In genomic region chr2:207108440-207108839, GRCh38 we compare ENCODE assay signal across 19 cellular contexts. TPM values are rescaled to one million over a fixed set of nuclear protein-coding genes. Genes with fewer than 3 reads are reported as not detected.
DNase-seq lines count a peak whose midpoint lies in the region; ATAC-seq and TF ChIP-seq lines count a peak whose summit lies in the region.
"Had no signal": no experiment of that assay in that cellular context is flagged by ENCODE, and none has a peak within 500 bp of the region (broad histone marks: within the 10 kb centered on the region; RNA-seq: fewer than 3 reads in every experiment).

No MANE protein-coding gene starts in this region.

- H3K18ac ChIP-seq in mesendoderm (ENCODE audit: low read length): no peak overlapping the region

- H4K5ac ChIP-seq in mesendoderm (ENCODE audit: low read length): no peak overlapping the region

- WGBS in mesendoderm (ENCODE audit: extremely low coverage, insufficient coverage, low lambda C conversion rate): no CpG with 5 or more reads among the region's 1 CpG

- H3K4me1 ChIP-seq in neutrophil (ENCODE audit: control insufficient read depth in 1 of 2, insufficient read depth in 1 of 2, low read depth in 1 of 2, low read length in 1 of 2) (peaks cover 66 to 77% of the 10 kb centered on the region in 2 experiments), mesendoderm (ENCODE audit: control insufficient read depth, low read depth, low read length) (peaks cover 4% of the 10 kb centered on the region)
- H3K4me1 ChIP-seq: SJSA1 had no signal

- H3K27me3 Mint-ChIP-seq in stimulated activated naive CD8-positive, alpha-beta T cell treated with anti-CD3 and anti-CD28 coated beads, Interleukin-15, amount 100 ng/mL, for 72 hours: no peaks in the 10 kb centered on the region

- H3K79me2 ChIP-seq in mesendoderm (ENCODE audit: control insufficient read depth, insufficient read depth, low read length): peaks cover 41% of the 10 kb centered on the region

- H3K4me2 ChIP-seq in mesendoderm (ENCODE audit: low read length): no peak overlapping the region

- no peak overlapping the region for H2BK5ac ChIP-seq in mesendoderm (ENCODE audit: low read length)

- H3K27ac ChIP-seq in dorsolateral prefrontal cortex (peak overlapping the region in 57 of 59 donors; percentile 7 to 96 (median 88)), neutrophil (peak overlapping the region; percentile 88), mesendoderm (ENCODE audit: low read depth, low read length) (no peak overlapping the region)
- H3K27ac ChIP-seq: SJSA1 had no signal

- no peaks in the 10 kb centered on the region for H3K9me3 Mint-ChIP-seq in stimulated activated naive CD8-positive, alpha-beta T cell treated with anti-CD3 and anti-CD28 coated beads, Interleukin-15, amount 100 ng/mL, for 72 hours

- H3K4ac ChIP-seq in mesendoderm (ENCODE audit: low read depth, low read length): no peak overlapping the region

- peaks cover 47% of the 10 kb centered on the region for H3K36me3 ChIP-seq in neutrophil
- peaks cover 9% of the 10 kb centered on the region for H3K36me3 ChIP-seq in mesendoderm (ENCODE audit: control insufficient read depth, insufficient read depth, low read length)

- intact Hi-C loops in dorsolateral prefrontal cortex (cut with DNase I): no loop called here

- no peak overlapping the region for H3K9ac ChIP-seq in mesendoderm (ENCODE audit: low read length)

- H3K4me3 ChIP-seq in dorsolateral prefrontal cortex: no peak overlapping the region
- peak overlapping the region in 1 of 2 experiments; percentile 47 for H3K4me3 ChIP-seq in neutrophil (ENCODE audit: low read depth in 1 of 2, low read length in 1 of 2)
- H3K4me3 ChIP-seq in mesendoderm (ENCODE audit: low read length): no peak overlapping the region
- H3K4me3 ChIP-seq: SJSA1 had no signal

- H3K9me3 ChIP-seq in neutrophil: no peaks in the 10 kb centered on the region
- H3K9me3 ChIP-seq: SJSA1 had no signal

- no peak overlapping the region for H2BK15ac ChIP-seq in mesendoderm (replicated peaks; ENCODE audit: low read depth)

- no peak overlapping the region for H3K23ac ChIP-seq in mesendoderm (ENCODE audit: low read length)

- TF ChIP-seq CTCF in dorsolateral prefrontal cortex (IDR thresholded peaks at IDR 0.05 in 54 of 56, conservative IDR thresholded peaks at IDR 0.05 in 2 of 56; ENCODE audit: low read depth in 1 of 56, partially characterized antibody in 56 of 56) (no peak), neutrophil (IDR thresholded peaks at IDR 0.05) (no peak)

- no peak overlapping the region for H2BK120ac ChIP-seq in mesendoderm (ENCODE audit: low read depth, low read length)

- H3K79me1 ChIP-seq in mesendoderm (ENCODE audit: low read length): peaks cover 35% of the 10 kb centered on the region

- H3K27ac Mint-ChIP-seq in stimulated activated naive CD8-positive, alpha-beta T cell treated with anti-CD3 and anti-CD28 coated beads, Interleukin-15, amount 100 ng/mL, for 72 hours: peak overlapping the region in 1 of 2 donors; percentile 14

- H3K27me3 ChIP-seq in dorsolateral prefrontal cortex (no peaks in the 10 kb centered on the region), neutrophil (no peaks in the 10 kb centered on the region), mesendoderm (ENCODE audit: insufficient read depth, low read length, poor library complexity) (no peaks in the 10 kb centered on the region)
- H3K27me3 ChIP-seq: SJSA1 had no signal

- ATAC-seq in stimulated activated naive CD8-positive, alpha-beta T cell treated with anti-CD3 and anti-CD28 coated beads, Interleukin-15, amount 100 ng/mL, for 72 hours: no peak
- ATAC-seq in stimulated activated naive CD8-positive, alpha-beta T cell treated with anti-CD3 and anti-CD28 coated beads, Interleukin-15, Interleukin-2, amounts not matched to agents 100 U/mL and 50 U/mL, for 24 hours: no peak
- ATAC-seq: HepG2 had no signal

- no peak overlapping the region for H2AK5ac ChIP-seq in mesendoderm (ENCODE audit: low read length)

- H3K4me3 Mint-ChIP-seq in stimulated activated naive CD8-positive, alpha-beta T cell treated with anti-CD3 and anti-CD28 coated beads, Interleukin-15, amount 100 ng/mL, for 72 hours: peak overlapping the region; percentile 48 to 68

- H3K4me1 Mint-ChIP-seq in stimulated activated naive CD8-positive, alpha-beta T cell treated with anti-CD3 and anti-CD28 coated beads, Interleukin-15, amount 100 ng/mL, for 72 hours: peaks cover 71% of the 10 kb centered on the region

- H4K8ac ChIP-seq in mesendoderm (ENCODE audit: low read depth, low read length): no peak overlapping the region

- H3K56ac ChIP-seq in mesendoderm (ENCODE audit: low read length): no peak overlapping the region

- DNase-seq in stimulated activated naive CD8-positive, alpha-beta T cell treated with anti-CD3 and anti-CD28 coated beads, Interleukin-15, amount 100 ng/mL, for 72 hours: no peak
- DNase-seq in stimulated activated naive CD8-positive, alpha-beta T cell treated with anti-CD3 and anti-CD28 coated beads, Interleukin-15, Interleukin-2, amounts not matched to agents 100 U/mL and 50 U/mL, for 24 hours: no peak
- DNase-seq in dorsolateral prefrontal cortex (no peak), DMS 273 treated with DMSO at 0.1 percent for 48 hours (lab: John Stamatoyannopoulos, UW) (no peak), MV-4-11 (lab: John Stamatoyannopoulos, UW) (no peak), mesendoderm (no peak)
- DNase-seq: 8988T, ACHN, Calu3, DND-41, Karpas-422, NCI-H2029, NCI-H446 treated with DMSO at 0.1 percent for 48 hours, NCI-H526 treated with DMSO at 0.1 percent for 48 hours, Right ventricle myocardium superior, RPMI8226 had no signal

RNA-seq across cellular contexts. Expression of gene KLF7, which starts 57.3 kb away (rescaled TPM):
- 10 to 100 TPM; 28.9 to 88.4 (median 49.9) TPM for total RNA-seq in dorsolateral prefrontal cortex
- polyA plus RNA-seq in mesendoderm (2013, experiment 1 of 2): 44.5 TPM
- 41.8 TPM for polyA plus RNA-seq in mesendoderm (2013, experiment 2 of 2)
